ENCODE assay signal across 12 cellular contexts in the genomic region with DNA sequence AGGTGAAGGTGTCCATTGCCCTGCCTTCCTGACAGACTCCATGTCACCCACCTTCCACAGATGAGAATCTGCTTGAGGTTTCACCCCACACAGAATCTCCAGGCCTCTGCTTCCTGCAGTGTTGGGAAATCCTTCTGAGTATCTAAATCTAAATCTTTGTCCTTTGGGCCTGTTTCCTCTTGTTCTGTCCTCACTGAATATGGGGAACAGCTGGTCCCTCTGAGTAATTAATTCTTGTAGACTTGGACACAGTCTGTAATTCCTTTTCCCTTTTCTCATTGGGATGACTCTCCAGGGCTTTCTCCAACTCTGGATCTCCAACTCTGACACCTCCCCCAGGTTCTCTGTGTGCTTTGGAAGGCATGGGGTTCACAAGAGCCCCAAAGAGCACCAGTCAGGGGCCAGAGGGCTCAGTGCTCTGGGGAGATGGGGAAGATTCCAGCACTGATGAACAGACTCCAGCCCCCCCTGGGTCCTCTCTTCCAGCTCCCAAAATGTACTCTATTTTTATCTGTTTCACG. TPM values are rescaled to one million over a fixed set of nuclear protein-coding genes. Genes with fewer than 3 reads are reported as not detected.
DNase-seq lines count a peak whose midpoint lies in the region; ATAC-seq and TF ChIP-seq lines count a peak whose summit lies in the region.
"Had no signal": no experiment of that assay in that cellular context is flagged by ENCODE, and none has a peak within 500 bp of the region (broad histone marks: within the 10 kb centered on the region; RNA-seq: fewer than 3 reads in every experiment).

No MANE protein-coding gene starts in this region.

- intact Hi-C loops in cardiac septum (cut with DNase I) (no loop called here), gastrocnemius medialis (cut with DNase I; ENCODE audit: low total_unique reads) (no loop called here)

- H3K4me3 ChIP-seq in gastrocnemius medialis: peak overlapping the region in 1 of 4 donors; percentile 12

- TF ChIP-seq POLR2A in gastrocnemius medialis (IDR thresholded peaks at IDR 0.05): no peak

- in situ Hi-C loops in gastrocnemius medialis (cut with MboI; ENCODE audit: low sequenced_read_pairs in 4 of 4) (no loop called here), ACHN (cut with HindIII; ENCODE audit: low pct_ligation_motif_present, low pct_unique_long_range_greater_than_20kb, low sequenced_read_pairs) (no loop called here)

- peak; percentile 67 to 76 for ATAC-seq in gastrocnemius medialis
- ATAC-seq: activated CD4-positive, alpha-beta T cell treated with anti-CD3 and anti-CD28 coated beads for 36 hours had no signal

- H3K27me3 ChIP-seq in gastrocnemius medialis: peaks cover 12 to 18% (median 15%) of the 10 kb centered on the region in 3 donors

- DNase-seq in D341Med (ENCODE audit: low spot score): peak; percentile 16
- DNase-seq in cardiac septum (ENCODE audit: low spot score): peak; percentile 72
- no peak for DNase-seq in gastrocnemius medialis
- DNase-seq in central memory CD4-positive, alpha-beta T cell: no peak
- no peak for DNase-seq in ACHN
- no peak for DNase-seq in C1 segment of cervical spinal cord (lab: John Stamatoyannopoulos, UW)
- no peak for DNase-seq in midbrain (lab: John Stamatoyannopoulos, UW)
- DNase-seq: activated CD4-positive, alpha-beta T cell treated with anti-CD3 and anti-CD28 coated beads for 36 hours; NCI-H1105 treated with DMSO at 0.1 percent for 48 hours had no signal

- peaks cover 13 to 22% of the 10 kb centered on the region in 2 donors for H3K4me1 ChIP-seq in gastrocnemius medialis

- no peak for TF ChIP-seq CTCF in gastrocnemius medialis (IDR thresholded peaks at IDR 0.05 in 4 of 5, conservative IDR thresholded peaks at IDR 0.05 in 1 of 5)

- H3K27ac ChIP-seq in adipose tissue (ENCODE audit: low read depth, low read length): peak overlapping the region; percentile 95
- H3K27ac ChIP-seq in gastrocnemius medialis: peak overlapping the region; percentile 78 to 91 (median 86)

- 38 to 85% (median 45%) methylated on average over 1 of the region's 1 CpG for WGBS in adipose tissue, 3 donors

- no peaks in the 10 kb centered on the region for H3K36me3 ChIP-seq in gastrocnemius medialis

- no peaks in the 10 kb centered on the region for H3K9me3 ChIP-seq in gastrocnemius medialis
- H3K9me3 ChIP-seq: Caco-2 had no signal

RNA-seq across cellular contexts. Expression of gene ACVRL1, which starts 2.3 kb away (rescaled TPM):
- 10 to 100 TPM; 12.9 to 61.5 (median 59.9) TPM for polyA plus RNA-seq in adipose tissue
- 31.1 TPM for total RNA-seq in cardiac septum
- total RNA-seq in gastrocnemius medialis: 10 to 100 TPM; 37.1 to 53.5 (median 43.3) TPM
- total RNA-seq: activated CD4-positive, alpha-beta T cell treated with anti-CD3 and anti-CD28 coated beads for 36 hours; Caco-2 had no signal

RNA-seq across cellular contexts. Expression of gene ANKRD33, which starts 17.1 kb away (rescaled TPM):
- under 1 TPM in 1 of 3 donors, not detected in 2; 0.03 TPM for polyA plus RNA-seq in adipose tissue
- total RNA-seq in cardiac septum (not detected), gastrocnemius medialis (not detected)
- total RNA-seq: activated CD4-positive, alpha-beta T cell treated with anti-CD3 and anti-CD28 coated beads for 36 hours; astrocyte; Caco-2 had no signal

RNA-seq across cellular contexts. Expression of gene ACVR1B, which starts 46.5 kb away (rescaled TPM):
- polyA plus RNA-seq in adipose tissue: 10 to 100 TPM in 2 of 3 donors, 1 to 10 TPM in 1; 8.9 to 26.9 (median 20.0) TPM
- total RNA-seq in cardiac septum (9.3 TPM), gastrocnemius medialis (10 to 100 TPM in 3 of 4 donors, 1 to 10 TPM in 1; 8.7 to 15.9 (median 10.1) TPM)

RNA-seq across cellular contexts. Expression of gene FIGNL2, which starts 56.5 kb away (rescaled TPM):
- polyA plus RNA-seq in adipose tissue: under 1 TPM; 0.12 to 0.30 (median 0.22) TPM
- 0.32 TPM for total RNA-seq in cardiac septum
- under 1 TPM in 2 of 4 donors, not detected in 2; 0.07 to 0.25 TPM for total RNA-seq in gastrocnemius medialis

Comparison
In these comparisons a context has a peak if more than half of its experiments do, and no peak if none do; other contexts are left out.
1. DNase-seq: peak in D341Med (single experiment) and cardiac septum (single experiment); none in gastrocnemius medialis (0 of 2), central memory CD4-positive, alpha-beta T cell (single experiment), ACHN (single experiment), C1 segment of cervical spinal cord (0 of 14) and midbrain (single experiment).